ENCODE assay signal across 7 cellular contexts in the genomic region with DNA sequence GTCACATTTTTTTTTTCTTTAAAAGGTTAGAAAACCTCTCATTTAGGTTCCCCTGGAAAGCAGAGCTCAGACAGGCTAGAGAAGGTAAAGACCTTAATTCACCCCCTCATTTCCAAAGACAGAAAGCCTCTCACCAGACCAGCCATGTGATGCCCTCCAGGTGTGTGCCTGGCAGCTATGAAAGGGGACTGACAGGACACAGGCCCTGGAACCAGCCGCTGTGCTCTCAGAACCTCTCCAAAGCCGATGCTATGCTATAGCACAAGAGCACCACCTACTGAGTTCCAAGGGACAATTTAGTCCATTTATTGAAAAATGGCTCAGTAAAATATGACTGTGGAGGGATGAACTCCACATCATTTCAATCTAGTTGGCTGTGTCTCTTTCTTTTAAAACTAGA.
DNase-seq lines count a peak whose midpoint lies in the region; ATAC-seq and TF ChIP-seq lines count a peak whose summit lies in the region.

No MANE protein-coding gene starts in this region.

- DNase-seq in NCI-H128 (lab: John Stamatoyannopoulos, UW; ENCODE audit: unreplicated experiment) (peak; percentile 28), iPS-NIHi11 (ENCODE audit: low spot score) (peak; percentile 26)
- DNase-seq in stimulated activated CD4-positive, alpha-beta T cell treated with anti-CD3 and anti-CD28 coated beads, Interleukin-12 subunit alpha, Interleukin-12 subunit beta, amount 100 ng/mL, for 4 hours, result no peak
- DNase-seq in activated naive CD4-positive, alpha-beta T cell treated with Interleukin-2 at 50 U/mL for 16 hours, result no peak

- ATAC-seq in GM18909 (IDR thresholded peaks at IDR 0.05; ENCODE audit: poor library complexity, unreplicated experiment), result no peak

- H3K4me3 ChIP-seq in WI38 (ENCODE audit: low read depth, low read length), result no peak overlapping the region

- TF ChIP-seq CTCF in GM12873 (IDR thresholded peaks at IDR 0.05; ENCODE audit: insufficient read depth, low read depth, low read length, missing control alignments) (peak; percentile 42), WI38 (IDR thresholded peaks at IDR 0.05; ENCODE audit: low read depth, low read length) (peak; percentile 32)

Comparison
In these comparisons a context has a peak if more than half of its experiments do, and no peak if none do; other contexts are left out.
1. DNase-seq: peak in NCI-H128 (single experiment) and iPS-NIHi11 (single experiment); none in stimulated activated CD4-positive, alpha-beta T cell treated with anti-CD3 and anti-CD28 coated beads, Interleukin-12 subunit alpha, Interleukin-12 subunit beta, amount 100 ng/mL, for 4 hours (single experiment) and activated naive CD4-positive, alpha-beta T cell treated with Interleukin-2 at 50 U/mL for 16 hours (single experiment).